1 cellular context compared by ENCODE assay signal in the genomic region with DNA sequence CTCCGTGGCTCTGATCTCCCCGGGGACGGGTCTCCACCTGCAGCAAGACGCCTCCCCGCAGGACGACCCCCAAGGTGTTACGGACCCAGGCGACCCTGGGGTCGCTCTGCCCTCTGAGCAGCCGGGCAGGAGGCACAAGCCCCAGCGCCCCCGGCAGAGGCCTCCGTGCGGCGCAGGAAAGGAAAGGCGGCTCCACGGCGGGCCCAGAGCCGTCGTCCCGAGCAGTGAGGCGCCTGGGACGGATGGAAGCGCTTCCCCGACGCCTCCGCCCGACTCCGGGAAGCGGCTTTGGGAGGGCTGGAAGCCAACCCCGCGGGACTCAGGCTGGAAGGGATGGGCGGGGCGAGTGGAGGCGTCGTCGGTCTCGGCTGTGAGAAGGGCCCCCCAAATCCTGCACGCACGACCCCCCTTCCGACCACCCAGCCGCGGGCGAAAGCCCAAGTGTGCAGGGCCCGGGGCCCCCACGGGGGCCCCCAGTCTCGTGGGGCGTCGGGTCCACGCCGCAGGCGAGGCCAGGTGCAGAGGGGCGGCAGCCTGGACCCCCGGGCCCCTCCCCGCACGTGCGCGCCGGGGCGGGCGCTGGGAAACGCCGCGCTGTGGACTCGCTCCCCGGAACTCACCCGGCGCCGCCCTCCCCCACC.
A peak's percentile ranks its signal among the peaks of the same experiment; 100 is the strongest.
TF ChIP-seq lines count a peak whose summit lies in the region.

No MANE protein-coding gene starts in this region.

TF ChIP-seq in HepG2, 621 proteins besides CTCF, POLR2A, EP300 and RAD21 (continued from another document):
- TF ChIP-seq, protein P1, sequence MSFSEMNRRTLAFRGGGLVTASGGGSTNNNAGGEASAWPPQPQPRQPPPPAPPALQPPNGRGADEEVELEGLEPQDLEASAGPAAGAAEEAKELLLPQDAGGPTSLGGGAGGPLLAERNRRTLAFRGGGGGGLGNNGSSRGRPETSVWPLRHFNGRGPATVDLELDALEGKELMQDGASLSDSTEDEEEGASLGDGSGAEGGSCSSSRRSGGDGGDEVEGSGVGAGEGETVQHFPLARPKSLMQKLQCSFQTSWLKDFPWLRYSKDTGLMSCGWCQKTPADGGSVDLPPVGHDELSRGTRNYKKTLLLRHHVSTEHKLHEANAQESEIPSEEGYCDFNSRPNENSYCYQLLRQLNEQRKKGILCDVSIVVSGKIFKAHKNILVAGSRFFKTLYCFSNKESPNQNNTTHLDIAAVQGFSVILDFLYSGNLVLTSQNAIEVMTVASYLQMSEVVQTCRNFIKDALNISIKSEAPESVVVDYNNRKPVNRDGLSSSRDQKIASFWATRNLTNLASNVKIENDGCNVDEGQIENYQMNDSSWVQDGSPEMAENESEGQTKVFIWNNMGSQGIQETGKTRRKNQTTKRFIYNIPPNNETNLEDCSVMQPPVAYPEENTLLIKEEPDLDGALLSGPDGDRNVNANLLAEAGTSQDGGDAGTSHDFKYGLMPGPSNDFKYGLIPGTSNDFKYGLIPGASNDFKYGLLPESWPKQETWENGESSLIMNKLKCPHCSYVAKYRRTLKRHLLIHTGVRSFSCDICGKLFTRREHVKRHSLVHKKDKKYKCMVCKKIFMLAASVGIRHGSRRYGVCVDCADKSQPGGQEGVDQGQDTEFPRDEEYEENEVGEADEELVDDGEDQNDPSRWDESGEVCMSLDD (CRISPR knock-in tag; IDR thresholded peaks at IDR 0.05; ENCODE audit: borderline replicate concordance): peak; percentile 30; the same call in 1 of the 2 replicates
- TF ChIP-seq CREM (IDR thresholded peaks at IDR 0.05) (no peak), CREM (CRISPR knock-in tag; IDR thresholded peaks at IDR 0.05) (0 out of 2 replicates have a peak, but pooled peaks have one; percentile 11), MED1 (CRISPR knock-in tag; IDR thresholded peaks at IDR 0.05) (0 out of 2 replicates have a peak, but pooled peaks have one; percentile 11), HOXA3 (CRISPR knock-in tag; IDR thresholded peaks at IDR 0.05) (peak; percentile 53; the same call in 1 of the 2 replicates), ARNT2 (CRISPR knock-in tag; IDR thresholded peaks at IDR 0.05; ENCODE audit: low read depth) (no peak), ZBTB7B (CRISPR knock-in tag; IDR thresholded peaks at IDR 0.05) (peak; percentile 65), ZNF138 (CRISPR knock-in tag; IDR thresholded peaks at IDR 0.05; ENCODE audit: low read depth) (no peak), GATAD2A (CRISPR knock-in tag; IDR thresholded peaks at IDR 0.05) (0 out of 2 replicates have a peak, but pooled peaks have one; percentile 16), DR1 (CRISPR knock-in tag; IDR thresholded peaks at IDR 0.05) (peak; percentile 39; the same call in 1 of the 2 replicates), GABPB1 (CRISPR knock-in tag; IDR thresholded peaks at IDR 0.05) (peak; percentile 57), ZSCAN21 (CRISPR knock-in tag; IDR thresholded peaks at IDR 0.05; ENCODE audit: borderline replicate concordance) (0 out of 2 replicates have a peak, but pooled peaks have one; percentile 23), RBFOX2 (IDR thresholded peaks at IDR 0.05; ENCODE audit: low read depth, low read length) (peak; percentile 55), GATA4 (IDR thresholded peaks at IDR 0.05; ENCODE audit: borderline replicate concordance, low read depth) (no peak), ZNF563 (CRISPR knock-in tag; IDR thresholded peaks at IDR 0.05) (0 out of 2 replicates have a peak, but pooled peaks have one; percentile 26), ZNF841 (CRISPR knock-in tag; IDR thresholded peaks at IDR 0.05; ENCODE audit: borderline replicate concordance) (no peak), ZNF605 (CRISPR knock-in tag; IDR thresholded peaks at IDR 0.05) (peak; percentile 41; the same call in 1 of the 2 replicates)
- TF ChIP-seq, protein P2, sequence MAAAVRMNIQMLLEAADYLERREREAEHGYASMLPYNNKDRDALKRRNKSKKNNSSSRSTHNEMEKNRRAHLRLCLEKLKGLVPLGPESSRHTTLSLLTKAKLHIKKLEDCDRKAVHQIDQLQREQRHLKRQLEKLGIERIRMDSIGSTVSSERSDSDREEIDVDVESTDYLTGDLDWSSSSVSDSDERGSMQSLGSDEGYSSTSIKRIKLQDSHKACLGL (CRISPR knock-in tag; IDR thresholded peaks at IDR 0.05): 0 out of 2 replicates have a peak, but pooled peaks have one; percentile 51
- TF ChIP-seq, protein P3, sequence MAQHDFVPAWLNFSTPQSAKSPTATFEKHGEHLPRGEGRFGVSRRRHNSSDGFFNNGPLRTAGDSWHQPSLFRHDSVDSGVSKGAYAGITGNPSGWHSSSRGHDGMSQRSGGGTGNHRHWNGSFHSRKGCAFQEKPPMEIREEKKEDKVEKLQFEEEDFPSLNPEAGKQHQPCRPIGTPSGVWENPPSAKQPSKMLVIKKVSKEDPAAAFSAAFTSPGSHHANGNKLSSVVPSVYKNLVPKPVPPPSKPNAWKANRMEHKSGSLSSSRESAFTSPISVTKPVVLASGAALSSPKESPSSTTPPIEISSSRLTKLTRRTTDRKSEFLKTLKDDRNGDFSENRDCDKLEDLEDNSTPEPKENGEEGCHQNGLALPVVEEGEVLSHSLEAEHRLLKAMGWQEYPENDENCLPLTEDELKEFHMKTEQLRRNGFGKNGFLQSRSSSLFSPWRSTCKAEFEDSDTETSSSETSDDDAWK (CRISPR knock-in tag; IDR thresholded peaks at IDR 0.05): no peak
- TF ChIP-seq, protein P4, sequence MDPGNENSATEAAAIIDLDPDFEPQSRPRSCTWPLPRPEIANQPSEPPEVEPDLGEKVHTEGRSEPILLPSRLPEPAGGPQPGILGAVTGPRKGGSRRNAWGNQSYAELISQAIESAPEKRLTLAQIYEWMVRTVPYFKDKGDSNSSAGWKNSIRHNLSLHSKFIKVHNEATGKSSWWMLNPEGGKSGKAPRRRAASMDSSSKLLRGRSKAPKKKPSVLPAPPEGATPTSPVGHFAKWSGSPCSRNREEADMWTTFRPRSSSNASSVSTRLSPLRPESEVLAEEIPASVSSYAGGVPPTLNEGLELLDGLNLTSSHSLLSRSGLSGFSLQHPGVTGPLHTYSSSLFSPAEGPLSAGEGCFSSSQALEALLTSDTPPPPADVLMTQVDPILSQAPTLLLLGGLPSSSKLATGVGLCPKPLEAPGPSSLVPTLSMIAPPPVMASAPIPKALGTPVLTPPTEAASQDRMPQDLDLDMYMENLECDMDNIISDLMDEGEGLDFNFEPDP (CRISPR knock-in tag; conservative IDR thresholded peaks at IDR 0.05): no peak
- TF ChIP-seq, protein P5, sequence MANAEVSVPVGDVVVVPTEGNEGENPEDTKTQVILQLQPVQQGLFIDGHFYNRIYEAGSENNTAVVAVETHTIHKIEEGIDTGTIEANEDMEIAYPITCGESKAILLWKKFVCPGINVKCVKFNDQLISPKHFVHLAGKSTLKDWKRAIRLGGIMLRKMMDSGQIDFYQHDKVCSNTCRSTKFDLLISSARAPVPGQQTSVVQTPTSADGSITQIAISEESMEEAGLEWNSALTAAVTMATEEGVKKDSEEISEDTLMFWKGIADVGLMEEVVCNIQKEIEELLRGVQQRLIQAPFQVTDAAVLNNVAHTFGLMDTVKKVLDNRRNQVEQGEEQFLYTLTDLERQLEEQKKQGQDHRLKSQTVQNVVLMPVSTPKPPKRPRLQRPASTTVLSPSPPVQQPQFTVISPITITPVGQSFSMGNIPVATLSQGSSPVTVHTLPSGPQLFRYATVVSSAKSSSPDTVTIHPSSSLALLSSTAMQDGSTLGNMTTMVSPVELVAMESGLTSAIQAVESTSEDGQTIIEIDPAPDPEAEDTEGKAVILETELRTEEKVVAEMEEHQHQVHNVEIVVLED (CRISPR knock-in tag; IDR thresholded peaks at IDR 0.05; ENCODE audit: borderline replicate concordance): peak; percentile 6; the same call in 1 of the 2 replicates
